Comparison of ENCODE assay signal across 24 cellular contexts in genomic region chr2:64540615-64541014, GRCh38. TPM values are rescaled to one million over a fixed set of nuclear protein-coding genes. Genes with fewer than 3 reads are reported as not detected.
DNase-seq lines count a peak whose midpoint lies in the region; ATAC-seq, FAIRE-seq and TF ChIP-seq lines count a peak whose summit lies in the region.
"Had no signal": no experiment of that assay in that cellular context is flagged by ENCODE, and none has a peak within 500 bp of the region (broad histone marks: within the 10 kb centered on the region; RNA-seq: fewer than 3 reads in every experiment).

No MANE protein-coding gene starts in this region.

- BruUV-seq in GM12878 (replicated peaks; lab: Mats Ljungman, UMichigan): no TSS peak

- H3K27ac ChIP-seq in GM12878 (ENCODE audit: control insufficient read depth, insufficient read depth): no peak overlapping the region
- H3K27ac ChIP-seq: 22Rv1, RWPE1 had no signal

- H3K4me2 ChIP-seq in GM12878 (ENCODE audit: control insufficient read depth, insufficient read depth): peak overlapping the region; percentile 53; the same call in 1 of the 2 replicates
- H3K4me2 ChIP-seq: GM23338 had no signal

- no peak for TF ChIP-seq EP300 in GM12878 (IDR thresholded peaks at IDR 0.05; ENCODE audit: borderline replicate concordance in 1 of 2, control insufficient read depth in 1 of 2, low read depth in 2 of 2, low read length in 2 of 2)

- ATAC-seq in activated CD4-positive, CD25-positive, alpha-beta regulatory T cell treated with anti-CD3 and anti-CD28 coated beads, Interleukin-2, amount 50 U/mL, for 24 hours: peak; percentile 16 to 33
- peak; percentile 41 for ATAC-seq in HG03432 (IDR thresholded peaks at IDR 0.05; ENCODE audit: unreplicated experiment)
- peak; percentile 30 for ATAC-seq in GM12878
- ATAC-seq: GM23338, Panc1 had no signal

- H3K27me3 ChIP-seq in GM12878 (replicated peaks in 1 of 2; ENCODE audit: control insufficient read depth in 2 of 2, insufficient read depth in 2 of 2, low read length in 1 of 2): no peaks in the 10 kb centered on the region
- H3K27me3 ChIP-seq: MG63 had no signal

- CTCF ChIA-PET in GM12878 (lab: Yijun Ruan, JAX): interaction anchor here (0.8 to 3.9 kb wide), 10 partner anchors 9 to 210 kb away, joined by 4 to 23 read pairs (median 6); no protein-coding TSS in a partner anchor

- POLR2A ChIA-PET in GM12878 (lab: Charles Lee): interaction anchor here (0.6 to 1.4 kb wide), 5 partner anchors 8 to 409 kb away, joined by 3 to 4 read pairs (median 3); partner anchors contain the start of gene AFTPH

- no peak for TF ChIP-seq CTCF in GM12878 (IDR thresholded peaks at IDR 0.05 in 2 of 3, conservative IDR thresholded peaks at IDR 0.05 in 1 of 3; ENCODE audit: control insufficient read depth in 2 of 3, extremely low read depth in 1 of 3, insufficient read depth in 1 of 3, low read depth in 3 of 3, low read length in 3 of 3)

- H3K9me3 ChIP-seq in GM12878 (replicated peaks; ENCODE audit: control insufficient read depth, insufficient read depth, low read length): no peaks in the 10 kb centered on the region
- H3K9me3 ChIP-seq: HAP-1, MG63 had no signal

- RAD21 ChIA-PET in GM12878 (lab: Charles Lee; ENCODE audit: unreplicated experiment): interaction anchor here (0.7 to 4.9 kb wide), 10 partner anchors 10 to 66 kb away, joined by 3 to 32 read pairs (median 5); partner anchors contain the start of gene AFTPH

- no peak overlapping the region for H3K9ac ChIP-seq in GM12878 (ENCODE audit: control insufficient read depth, insufficient read depth, low read length)

- H3K4me3 ChIP-seq in GM12878: no peak overlapping the region
- H3K4me3 ChIP-seq: GM23338, HAP-1, MG63 had no signal

- H3K4me1 ChIP-seq in GM12878 (ENCODE audit: control insufficient read depth, insufficient read depth, low read length): peaks cover 40% of the 10 kb centered on the region; the same call in 1 of the 2 replicates

- DNase-seq in activated CD4-positive, CD25-positive, alpha-beta regulatory T cell (lab: John Stamatoyannopoulos, UW): no peak
- no peak for DNase-seq in GM12878 (ENCODE audit: low read depth, low spot score)
- no peak for DNase-seq in stimulated activated CD8-positive, alpha-beta memory T cell treated with anti-CD3 and anti-CD28 coated beads, Interleukin-4, amount 100 ng/mL, for 48 hours
- no peak for DNase-seq in NCI-H446 treated with DMSO at 0.1 percent for 48 hours (lab: John Stamatoyannopoulos, UW)
- DNase-seq in H4 (ENCODE audit: low spot score): no peak
- DNase-seq: ACHN, Calu3, DMS79 treated with DMSO at 0.1 percent for 48 hours, GF-D8, HFFc6, KBM-7, MG63, NCI-H2029, NCI-H446, NCI-H526, NCI-H82, SHP77 treated with DMSO at 0.1 percent for 48 hours had no signal

- TF ChIP-seq RAD21 in GM12878 (IDR thresholded peaks at IDR 0.05; ENCODE audit: insufficient read depth, low read depth, low read length): no peak

- no peaks in the 10 kb centered on the region; the same call in 1 of the 2 replicates for H4K20me1 ChIP-seq in GM12878 (ENCODE audit: control insufficient read depth, insufficient read depth)

- FAIRE-seq in GM12878 (lab: Jason Lieb, UNC): no peak

- peaks cover 93% of the 10 kb centered on the region for H3K79me2 ChIP-seq in GM12878 (ENCODE audit: control insufficient read depth, insufficient read depth, low read length)

- in situ Hi-C loops in GM12878 (cut with MboI): no loop called here

- intact Hi-C loops in GM12878 (cut with micrococcal nuclease; ENCODE audit: unreplicated experiment): no loop called here

- 11% methylated on average over 3 of the region's 3 CpGs for WGBS in GM12878 (ENCODE audit: insufficient coverage, insufficient replicate concordance, low lambda C conversion rate, missing lambda C conversion rate)

- SMC1A ChIA-PET in GM12878 (lab: Charles Lee; ENCODE audit: uncharacterized antibody, unreplicated experiment): interaction anchor here (0.6 to 5.8 kb wide), 9 partner anchors 8 to 104 kb away, joined by 3 to 59 read pairs (median 4); partner anchors contain the start of gene AFTPH

- no peak overlapping the region for H2AFZ ChIP-seq in GM12878 (ENCODE audit: control insufficient read depth, low read depth, low read length)
- H2AFZ ChIP-seq: GM23338 had no signal

- no peak for TF ChIP-seq POLR2A in GM12878 (IDR thresholded peaks at IDR 0.05; ENCODE audit: low read depth, low read length)

- H3K36me3 ChIP-seq in GM12878 (ENCODE audit: control insufficient read depth in 2 of 2, insufficient read depth in 2 of 2, low read length in 1 of 2): 0 out of 4 replicates have a peak, but pooled peaks cover 0 to 7% of the 10 kb centered on the region in 2 experiments
- H3K36me3 ChIP-seq: HAP-1, MG63 had no signal

TF ChIP-seq in GM12878, 131 proteins besides CTCF, POLR2A, EP300 and RAD21:
- TF ChIP-seq ZNF217 (IDR thresholded peaks at IDR 0.05): no peak
- no peak for TF ChIP-seq REST (IDR thresholded peaks at IDR 0.05; ENCODE audit: low read depth, low read length)
- TF ChIP-seq JUNB (IDR thresholded peaks at IDR 0.05): peak; percentile 60
- TF ChIP-seq ELK1 (IDR thresholded peaks at IDR 0.05; ENCODE audit: low read depth, low read length): no peak
- TF ChIP-seq RUNX3 (IDR thresholded peaks at IDR 0.05; ENCODE audit: low read length): peak; percentile 37; the same call in 1 of the 2 replicates
- peak; percentile 27; the same call in 1 of the 2 replicates for TF ChIP-seq NFIC (IDR thresholded peaks at IDR 0.05; ENCODE audit: low read depth, low read length)
- peak; percentile 29; the same call in 1 of the 2 replicates for TF ChIP-seq ATF2 (IDR thresholded peaks at IDR 0.05; ENCODE audit: low read length)

RNA-seq across cellular contexts. Expression of gene AFTPH, which starts 16.5 kb away (rescaled TPM):
- 106 and 111 TPM in 2 replicates for total RNA-seq in GM12878 (2013; cell fraction: nucleolus; rRNA removed)
- 51.3 and 60.1 TPM in 2 replicates for total RNA-seq in GM12878 (2014; rRNA removed)
- 77.3 and 79.8 TPM in 2 replicates for total RNA-seq in GM12878 (2014; rRNA removed; fragmentation: Illumina TruSeq; extraction: Trizol)
- total RNA-seq in GM12878 (2021): 37.9 and 40.0 TPM in 2 replicates
- polyA plus RNA-seq in GM12878 (2011; ENCODE audit: low read depth): 32.0 TPM
- polyA plus RNA-seq in GM12878 (2011; rRNA removed): 63.5 and 86.7 TPM in 2 replicates
- polyA plus RNA-seq in GM12878 (2011; cell fraction: cytosol; rRNA removed): 30.5 and 37.4 TPM in 2 replicates
- polyA plus RNA-seq in GM12878 (2011; cell fraction: nucleus; rRNA removed): 27.5 and 29.9 TPM in 2 replicates
- polyA plus RNA-seq in GM12878 (2012): 54.8 and 55.7 TPM in 2 replicates
- 59.5 and 87.1 TPM in 2 replicates for polyA plus RNA-seq in GM12878 (2014; fragmentation: Illumina TruSeq; extraction: Trizol)
- 10 to 100 TPM; 25.6 to 38.7 TPM for polyA plus RNA-seq in GM12878 (2014; fragmentation: Nextera tagmentation; extraction: Ambion mirVana)
- 34.1 and 39.0 TPM in 2 replicates for polyA plus RNA-seq in GM12878 (2014; rRNA removed)
- polyA plus RNA-seq in GM12878 (2016; fragmentation: Nextera tagmentation; extraction: Ambion mirVana): 10 to 100 TPM; 29.9 to 33.3 TPM
- polyA minus RNA-seq in GM12878 (2011; rRNA and poly(A)+ RNA removed): 47.8 and 54.3 TPM in 2 replicates
- polyA minus RNA-seq in GM12878 (2011; cell fraction: cytosol; rRNA and poly(A)+ RNA removed): 16.6 and 23.3 TPM in 2 replicates
- polyA minus RNA-seq in GM12878 (2011; cell fraction: nucleus; rRNA and poly(A)+ RNA removed): 22.0 and 25.4 TPM in 2 replicates
- total RNA-seq in H4 (2014; rRNA removed; shearing (Covaris generic)): 16.8 and 23.3 TPM in 2 replicates
